In genomic region chr12:85877459-85877858, GRCh38 we compare ENCODE assay signal across 27 cellular contexts.
"Had no signal": no experiment of that assay in that cellular context is flagged by ENCODE, and none has a peak within 500 bp of the region (broad histone marks: within the 10 kb centered on the region; RNA-seq: fewer than 3 reads in every experiment).

No MANE protein-coding gene starts in this region.

- H3K27ac Mint-ChIP-seq: activated B cell treated with CpG ODN at 0.5 μM for 24 hours; activated CD4-positive, alpha-beta memory T cell treated with anti-CD3 and anti-CD28 coated beads, Interleukin-2, amount 10 ng/mL, durations not matched to agents 7 days and 5 days; activated CD8-positive, alpha-beta memory T cell treated with anti-CD3 and anti-CD28 coated beads, Interleukin-2, amount 10 ng/mL, durations not matched to agents 7 days and 5 days; activated naive CD4-positive, alpha-beta T cell treated with anti-CD3 and anti-CD28 coated beads, Interleukin-2, amount 10 ng/mL, durations not matched to agents 7 days and 5 days; activated naive CD8-positive, alpha-beta T cell had no signal

- H3K4me3 Mint-ChIP-seq: activated B cell treated with CpG ODN at 0.5 μM for 24 hours; activated CD4-positive, alpha-beta memory T cell treated with anti-CD3 and anti-CD28 coated beads, Interleukin-2, amount 10 ng/mL, durations not matched to agents 7 days and 5 days; activated CD8-positive, alpha-beta memory T cell treated with anti-CD3 and anti-CD28 coated beads, Interleukin-2, amount 10 ng/mL, durations not matched to agents 7 days and 5 days; activated naive CD4-positive, alpha-beta T cell treated with anti-CD3 and anti-CD28 coated beads, Interleukin-2, amount 10 ng/mL, durations not matched to agents 7 days and 5 days; activated naive CD8-positive, alpha-beta T cell had no signal

- H3K4me3 ChIP-seq: colonic mucosa, SJCRH30 had no signal

- H3K27me3 ChIP-seq: brain microvascular endothelial cell, colonic mucosa, SJCRH30 had no signal

- H3K4me1 Mint-ChIP-seq: activated B cell treated with CpG ODN at 0.5 μM for 24 hours; activated CD4-positive, alpha-beta memory T cell treated with anti-CD3 and anti-CD28 coated beads, Interleukin-2, amount 10 ng/mL, durations not matched to agents 7 days and 5 days; activated CD8-positive, alpha-beta memory T cell treated with anti-CD3 and anti-CD28 coated beads, Interleukin-2, amount 10 ng/mL, durations not matched to agents 7 days and 5 days; activated naive CD4-positive, alpha-beta T cell treated with anti-CD3 and anti-CD28 coated beads, Interleukin-2, amount 10 ng/mL, durations not matched to agents 7 days and 5 days had no signal

- ATAC-seq: activated CD8-positive, alpha-beta memory T cell treated with anti-CD3 and anti-CD28 coated beads, Interleukin-2, amount 10 ng/mL, durations not matched to agents 7 days and 5 days; Panc1 had no signal

- H3K4me1 ChIP-seq: colonic mucosa, SJCRH30 had no signal

- H3K27ac ChIP-seq: brain microvascular endothelial cell, colonic mucosa, SJCRH30 had no signal

- H3K36me3 ChIP-seq: brain microvascular endothelial cell, colonic mucosa, SJCRH30 had no signal

- H3K9me3 Mint-ChIP-seq: activated B cell treated with CpG ODN at 0.5 μM for 24 hours; activated CD4-positive, alpha-beta memory T cell treated with anti-CD3 and anti-CD28 coated beads, Interleukin-2, amount 10 ng/mL, durations not matched to agents 7 days and 5 days; activated naive CD4-positive, alpha-beta T cell treated with anti-CD3 and anti-CD28 coated beads, Interleukin-2, amount 10 ng/mL, durations not matched to agents 7 days and 5 days had no signal

- DNase-seq: activated B cell treated with CpG ODN at 0.5 μM for 24 hours; activated CD4-positive, alpha-beta memory T cell treated with anti-CD3 and anti-CD28 coated beads, Interleukin-2, amount 10 ng/mL, durations not matched to agents 7 days and 5 days; activated CD4-positive, alpha-beta T cell treated with anti-CD3 and anti-CD28 coated beads for 48 hours; activated CD4-positive, CD25-positive, alpha-beta regulatory T cell treated with anti-CD3 and anti-CD28 coated beads, Interleukin-2, amount 50 U/mL, for 72 hours; activated CD8-positive, alpha-beta memory T cell treated with anti-CD3 and anti-CD28 coated beads for 24 hours; activated CD8-positive, alpha-beta memory T cell treated with anti-CD3 and anti-CD28 coated beads, Interleukin-2, amount 10 ng/mL, durations not matched to agents 7 days and 5 days; activated CD8-positive, alpha-beta memory T cell treated with anti-CD3 and anti-CD28 coated beads, Interleukin-2, amount 50 U/mL, for 48 hours; activated effector memory CD4-positive, alpha-beta T cell treated with Interleukin-2 at 50 U/mL for 16 hours; activated naive CD4-positive, alpha-beta T cell treated with anti-CD3 and anti-CD28 coated beads, Interleukin-2, amount 10 ng/mL, durations not matched to agents 7 days and 5 days; activated T-cell treated with anti-CD3 and anti-CD28 coated beads, Interleukin-2, amount 50 U/mL, for 48 hours; amniotic stem cell; aorta; brain microvascular endothelial cell; central memory CD4-positive, alpha-beta T cell; colonic mucosa; NCI-H1092 treated with DMSO at 0.1 percent for 48 hours; NCI-H1417; NCI-H1694; NCI-H1930; NCI-H2107; NCI-H226; NCI-H446 treated with DMSO at 0.1 percent for 48 hours; NCI-H524; SJCRH30; T1000 had no signal

- H3K36me3 Mint-ChIP-seq: activated CD8-positive, alpha-beta memory T cell treated with anti-CD3 and anti-CD28 coated beads, Interleukin-2, amount 10 ng/mL, durations not matched to agents 7 days and 5 days; activated naive CD4-positive, alpha-beta T cell treated with anti-CD3 and anti-CD28 coated beads, Interleukin-2, amount 10 ng/mL, durations not matched to agents 7 days and 5 days; activated naive CD8-positive, alpha-beta T cell had no signal

- H3K27me3 Mint-ChIP-seq: activated B cell treated with CpG ODN at 0.5 μM for 24 hours; activated CD4-positive, alpha-beta memory T cell treated with anti-CD3 and anti-CD28 coated beads, Interleukin-2, amount 10 ng/mL, durations not matched to agents 7 days and 5 days; activated CD8-positive, alpha-beta memory T cell treated with anti-CD3 and anti-CD28 coated beads, Interleukin-2, amount 10 ng/mL, durations not matched to agents 7 days and 5 days; activated naive CD4-positive, alpha-beta T cell treated with anti-CD3 and anti-CD28 coated beads, Interleukin-2, amount 10 ng/mL, durations not matched to agents 7 days and 5 days; activated naive CD8-positive, alpha-beta T cell had no signal

- H3K9me3 ChIP-seq: colonic mucosa, SJCRH30 had no signal
